Comparison of ENCODE assay signal across 14 cellular contexts in the genomic region with DNA sequence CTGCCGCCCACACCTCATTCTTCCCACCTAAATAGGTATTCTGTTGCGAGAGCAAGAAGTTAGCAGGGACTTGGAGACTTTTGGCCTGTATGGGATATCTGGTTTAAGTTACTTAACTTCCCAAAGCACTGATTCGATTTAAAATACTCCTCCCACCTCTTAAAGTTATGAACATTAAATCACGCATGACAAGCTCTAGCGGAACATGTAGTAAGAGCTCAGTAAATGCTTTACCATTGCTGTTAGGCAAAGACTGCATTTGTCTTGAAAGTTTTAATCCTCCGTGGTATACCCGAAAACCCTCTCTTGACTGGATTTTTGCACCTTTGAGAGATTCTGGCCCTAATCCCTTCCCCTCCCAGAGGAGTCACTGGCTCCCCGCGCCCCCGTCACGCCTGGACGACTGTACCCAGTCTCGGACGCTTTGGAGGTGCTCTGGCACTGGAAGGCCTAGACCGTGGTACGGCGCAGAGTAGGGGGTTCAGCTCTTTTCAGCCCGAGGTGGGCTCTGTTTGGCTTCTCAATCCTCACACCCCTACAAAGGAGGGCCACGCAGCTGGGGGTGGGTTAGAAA. TPM values are rescaled to one million over a fixed set of nuclear protein-coding genes. Genes with fewer than 3 reads are reported as not detected.
A peak's percentile ranks its signal among the peaks of the same experiment; 100 is the strongest.
DNase-seq lines count a peak whose midpoint lies in the region; ATAC-seq and TF ChIP-seq lines count a peak whose summit lies in the region.
"Had no signal": no experiment of that assay in that cellular context is flagged by ENCODE, and none has a peak within 500 bp of the region (broad histone marks: within the 10 kb centered on the region; RNA-seq: fewer than 3 reads in every experiment).

No MANE protein-coding gene starts in this region.

- H3K4me1 ChIP-seq in HUES6 (ENCODE audit: control insufficient read depth, insufficient read depth, low read length): peaks cover 27% of the 10 kb centered on the region
- peaks cover 25% of the 10 kb centered on the region for H3K4me1 ChIP-seq in mesodermal cell (ENCODE audit: control insufficient read depth, insufficient read depth, low read length, poor library complexity, severe bottlenecking)
- H3K4me1 ChIP-seq in smooth muscle cell (ENCODE audit: low read depth): peaks cover 12% of the 10 kb centered on the region

- H3K4me3 ChIP-seq in HUES6 (ENCODE audit: low read depth, low read length) (peak overlapping the region; percentile 59), mesodermal cell (ENCODE audit: extremely low read depth, insufficient read depth, low read length, poor library complexity, severe bottlenecking) (peak overlapping the region; percentile 30), smooth muscle cell (peak overlapping the region; percentile 80)

- H3K27me3 ChIP-seq in HUES6 (ENCODE audit: control insufficient read depth, insufficient read depth, low read length): peaks cover 92% of the 10 kb centered on the region
- H3K27me3 ChIP-seq in smooth muscle cell (ENCODE audit: low read depth): no peaks in the 10 kb centered on the region

- intact Hi-C loops in left cardiac atrium (cut with DNase I): loop anchor here in 1 of 2 donors (5.0 kb wide), 1 partner anchor 357 kb away; no protein-coding TSS in a partner anchor

- peaks cover 6% of the 10 kb centered on the region for H3F3A ChIP-seq in smooth muscle cell (ENCODE audit: low read depth)

- H3K4me2 ChIP-seq in smooth muscle cell: peak overlapping the region; percentile 98

- H3K36me3 ChIP-seq in HUES6 (ENCODE audit: control insufficient read depth, insufficient read depth, low read length) (no peaks in the 10 kb centered on the region), mesodermal cell (ENCODE audit: control insufficient read depth, insufficient read depth, low read length) (peaks cover 8% of the 10 kb centered on the region), smooth muscle cell (ENCODE audit: low read depth) (no peaks in the 10 kb centered on the region)

- H3K27ac ChIP-seq in HUES6 (ENCODE audit: low read depth, low read length) (no peak overlapping the region), mesodermal cell (ENCODE audit: low read depth, low read length, severe bottlenecking) (no peak overlapping the region), smooth muscle cell (ENCODE audit: low read depth) (peak overlapping the region; percentile 2)

- 78 to 83% methylated on average over 11 to 13 of the region's 19 CpGs for WGBS in mesodermal cell (ENCODE audit: insufficient coverage in 2 of 2), 2 experiments
- WGBS in smooth muscle cell (ENCODE audit: low lambda C conversion rate): 73% methylated on average over 18 of the region's 19 CpGs

- H3K9ac ChIP-seq in HUES6 (ENCODE audit: low read length) (no peak overlapping the region), smooth muscle cell (ENCODE audit: low read depth) (no peak overlapping the region)

- H2AFZ ChIP-seq in smooth muscle cell (ENCODE audit: low read depth): no peak overlapping the region

- peaks cover 96% of the 10 kb centered on the region for H4K20me1 ChIP-seq in smooth muscle cell (ENCODE audit: low read depth)

- DNase-seq in dedifferentiated amniotic fluid mesenchymal stem cell (ENCODE audit: extremely low spot score) (peak; percentile 19), smooth muscle cell (lab: John Stamatoyannopoulos, UW; ENCODE audit: unreplicated experiment) (no peak), left cardiac atrium (no peak), AG08395 (ENCODE audit: low spot score) (no peak)
- DNase-seq: activated CD4-positive, alpha-beta T cell treated with anti-CD3 and anti-CD28 coated beads, Interleukin-2, amount 50 U/mL, for 48 hours; activated naive CD8-positive, alpha-beta T cell treated with anti-CD3 and anti-CD28 coated beads, Interleukin-2, amount 50 U/mL, for 24 hours; activated T-cell treated with anti-CD3 and anti-CD28 coated beads, Interleukin-2, amount 50 U/mL, for 4 hours; DMS 273 treated with DMSO at 0.1 percent for 48 hours; NCI-H146; NCI-H446 had no signal

- H3K9me3 ChIP-seq in HUES6 (ENCODE audit: control insufficient read depth, insufficient read depth, low read depth, low read length) (no peaks in the 10 kb centered on the region), mesodermal cell (ENCODE audit: control insufficient read depth, low read length) (no peaks in the 10 kb centered on the region), smooth muscle cell (replicated peaks; ENCODE audit: low read depth) (no peaks in the 10 kb centered on the region)

- peaks cover 67% of the 10 kb centered on the region for H3K79me2 ChIP-seq in smooth muscle cell (ENCODE audit: low read depth)

- ATAC-seq in left cardiac atrium (no peak), HG03175 (IDR thresholded peaks at IDR 0.05; ENCODE audit: unreplicated experiment) (no peak)
- ATAC-seq: activated naive CD8-positive, alpha-beta T cell treated with anti-CD3 and anti-CD28 coated beads, Interleukin-2, amount 50 U/mL, for 24 hours had no signal

- no peak for TF ChIP-seq CTCF in smooth muscle cell (IDR thresholded peaks at IDR 0.05; ENCODE audit: borderline replicate concordance, insufficient read depth, poor library complexity, severe bottlenecking)

RNA-seq across cellular contexts. Expression of a gene that starts 4.4 kb away (rescaled TPM):
- polyA plus RNA-seq in mesodermal cell (2013, experiment 1 of 2): 0.85 TPM
- polyA plus RNA-seq in mesodermal cell (2013, experiment 2 of 2): 1.2 TPM
- total RNA-seq in smooth muscle cell (18.8 and 20.8 TPM in 2 replicates), left cardiac atrium (under 1 TPM; 0.18 to 0.26 TPM)
- polyA plus RNA-seq in smooth muscle cell: 11.5 and 12.9 TPM in 2 replicates
- total RNA-seq: activated T-cell treated with anti-CD3 and anti-CD28 coated beads, Interleukin-2, amount 50 U/mL, for 4 hours; mononuclear cell had no signal

Comparison
In these comparisons a context has a peak if more than half of its experiments do, and no peak if none do; other contexts are left out.
1. H3K4me3 ChIP-seq: peak in every context shown above with its lines; median percentile 80 in smooth muscle cell; 59 in HUES6; 30 in mesodermal cell.
2. RNA of a gene that starts 4.4 kb away (total RNA-seq): 18.8 to 20.8 TPM in smooth muscle cell; 0.18 to 0.26 TPM in left cardiac atrium; every median in the first group is over 10 times any median in the second.